In the genomic region with DNA sequence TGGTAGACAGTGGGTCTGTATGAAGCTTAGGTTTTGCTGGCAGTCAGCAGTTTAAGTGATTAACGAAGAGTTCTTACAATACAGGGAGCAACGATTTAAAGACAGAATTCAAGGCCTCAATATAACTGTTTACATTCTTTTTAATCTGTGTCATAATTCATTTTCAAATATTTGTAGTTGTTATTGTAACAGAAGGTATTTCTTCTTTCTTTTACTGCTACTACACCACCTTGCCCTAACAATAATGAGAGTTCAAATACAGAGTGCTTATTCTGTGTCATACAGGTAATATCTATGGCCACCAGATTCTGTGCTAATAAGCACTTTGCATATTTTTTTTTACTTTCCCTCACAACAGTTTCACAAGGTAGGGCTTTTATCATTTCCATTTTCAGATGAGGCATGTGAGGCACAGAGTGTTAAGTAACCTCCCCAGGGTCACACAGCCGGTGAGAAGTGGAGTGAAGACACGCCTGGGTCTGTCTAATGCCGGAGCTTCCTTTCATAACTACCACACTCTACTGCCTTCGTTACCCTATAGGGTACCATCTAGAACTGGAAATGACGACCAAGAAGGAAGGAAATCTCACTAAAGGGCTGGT, we compare ENCODE assay signal across 1 cellular context.
TF ChIP-seq lines count a peak whose summit lies in the region.

No MANE protein-coding gene starts in this region.

TF ChIP-seq in GM23338, 12 proteins besides CTCF, POLR2A, EP300 and RAD21 (continued from another document):
- TF ChIP-seq, protein P1, sequence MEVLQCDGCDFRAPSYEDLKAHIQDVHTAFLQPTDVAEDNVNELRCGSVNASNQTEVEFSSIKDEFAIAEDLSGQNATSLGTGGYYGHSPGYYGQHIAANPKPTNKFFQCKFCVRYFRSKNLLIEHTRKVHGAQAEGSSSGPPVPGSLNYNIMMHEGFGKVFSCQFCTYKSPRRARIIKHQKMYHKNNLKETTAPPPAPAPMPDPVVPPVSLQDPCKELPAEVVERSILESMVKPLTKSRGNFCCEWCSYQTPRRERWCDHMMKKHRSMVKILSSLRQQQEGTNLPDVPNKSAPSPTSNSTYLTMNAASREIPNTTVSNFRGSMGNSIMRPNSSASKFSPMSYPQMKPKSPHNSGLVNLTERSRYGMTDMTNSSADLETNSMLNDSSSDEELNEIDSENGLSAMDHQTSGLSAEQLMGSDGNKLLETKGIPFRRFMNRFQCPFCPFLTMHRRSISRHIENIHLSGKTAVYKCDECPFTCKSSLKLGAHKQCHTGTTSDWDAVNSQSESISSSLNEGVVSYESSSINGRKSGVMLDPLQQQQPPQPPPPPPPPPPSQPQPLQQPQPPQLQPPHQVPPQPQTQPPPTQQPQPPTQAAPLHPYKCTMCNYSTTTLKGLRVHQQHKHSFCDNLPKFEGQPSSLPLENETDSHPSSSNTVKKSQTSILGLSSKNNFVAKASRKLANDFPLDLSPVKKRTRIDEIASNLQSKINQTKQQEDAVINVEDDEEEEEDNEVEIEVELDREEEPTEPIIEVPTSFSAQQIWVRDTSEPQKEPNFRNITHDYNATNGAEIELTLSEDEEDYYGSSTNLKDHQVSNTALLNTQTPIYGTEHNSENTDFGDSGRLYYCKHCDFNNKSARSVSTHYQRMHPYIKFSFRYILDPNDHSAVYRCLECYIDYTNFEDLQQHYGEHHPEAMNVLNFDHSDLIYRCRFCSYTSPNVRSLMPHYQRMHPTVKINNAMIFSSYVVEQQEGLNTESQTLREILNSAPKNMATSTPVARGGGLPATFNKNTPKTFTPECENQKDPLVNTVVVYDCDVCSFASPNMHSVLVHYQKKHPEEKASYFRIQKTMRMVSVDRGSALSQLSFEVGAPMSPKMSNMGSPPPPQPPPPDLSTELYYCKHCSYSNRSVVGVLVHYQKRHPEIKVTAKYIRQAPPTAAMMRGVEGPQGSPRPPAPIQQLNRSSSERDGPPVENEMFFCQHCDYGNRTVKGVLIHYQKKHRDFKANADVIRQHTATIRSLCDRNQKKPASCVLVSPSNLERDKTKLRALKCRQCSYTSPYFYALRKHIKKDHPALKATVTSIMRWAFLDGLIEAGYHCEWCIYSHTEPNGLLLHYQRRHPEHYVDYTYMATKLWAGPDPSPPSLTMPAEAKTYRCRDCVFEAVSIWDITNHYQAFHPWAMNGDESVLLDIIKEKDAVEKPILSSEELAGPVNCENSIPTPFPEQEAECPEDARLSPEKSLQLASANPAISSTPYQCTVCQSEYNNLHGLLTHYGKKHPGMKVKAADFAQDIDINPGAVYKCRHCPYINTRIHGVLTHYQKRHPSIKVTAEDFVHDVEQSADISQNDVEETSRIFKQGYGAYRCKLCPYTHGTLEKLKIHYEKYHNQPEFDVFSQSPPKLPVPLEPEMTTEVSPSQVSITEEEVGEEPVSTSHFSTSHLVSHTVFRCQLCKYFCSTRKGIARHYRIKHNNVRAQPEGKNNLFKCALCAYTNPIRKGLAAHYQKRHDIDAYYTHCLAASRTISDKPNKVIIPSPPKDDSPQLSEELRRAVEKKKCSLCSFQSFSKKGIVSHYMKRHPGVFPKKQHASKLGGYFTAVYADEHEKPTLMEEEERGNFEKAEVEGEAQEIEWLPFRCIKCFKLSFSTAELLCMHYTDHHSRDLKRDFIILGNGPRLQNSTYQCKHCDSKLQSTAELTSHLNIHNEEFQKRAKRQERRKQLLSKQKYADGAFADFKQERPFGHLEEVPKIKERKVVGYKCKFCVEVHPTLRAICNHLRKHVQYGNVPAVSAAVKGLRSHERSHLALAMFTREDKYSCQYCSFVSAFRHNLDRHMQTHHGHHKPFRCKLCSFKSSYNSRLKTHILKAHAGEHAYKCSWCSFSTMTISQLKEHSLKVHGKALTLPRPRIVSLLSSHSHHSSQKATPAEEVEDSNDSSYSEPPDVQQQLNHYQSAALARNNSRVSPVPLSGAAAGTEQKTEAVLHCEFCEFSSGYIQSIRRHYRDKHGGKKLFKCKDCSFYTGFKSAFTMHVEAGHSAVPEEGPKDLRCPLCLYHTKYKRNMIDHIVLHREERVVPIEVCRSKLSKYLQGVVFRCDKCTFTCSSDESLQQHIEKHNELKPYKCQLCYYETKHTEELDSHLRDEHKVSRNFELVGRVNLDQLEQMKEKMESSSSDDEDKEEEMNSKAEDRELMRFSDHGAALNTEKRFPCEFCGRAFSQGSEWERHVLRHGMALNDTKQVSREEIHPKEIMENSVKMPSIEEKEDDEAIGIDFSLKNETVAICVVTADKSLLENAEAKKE (CRISPR knock-in tag; IDR thresholded peaks at IDR 0.05): no peak
- TF ChIP-seq POLR2AphosphoS5 (IDR thresholded peaks at IDR 0.05; ENCODE audit: low read depth) (no peak), JUNB (IDR thresholded peaks at IDR 0.05; ENCODE audit: unreplicated experiment) (no peak)
- TF ChIP-seq, protein P2, sequence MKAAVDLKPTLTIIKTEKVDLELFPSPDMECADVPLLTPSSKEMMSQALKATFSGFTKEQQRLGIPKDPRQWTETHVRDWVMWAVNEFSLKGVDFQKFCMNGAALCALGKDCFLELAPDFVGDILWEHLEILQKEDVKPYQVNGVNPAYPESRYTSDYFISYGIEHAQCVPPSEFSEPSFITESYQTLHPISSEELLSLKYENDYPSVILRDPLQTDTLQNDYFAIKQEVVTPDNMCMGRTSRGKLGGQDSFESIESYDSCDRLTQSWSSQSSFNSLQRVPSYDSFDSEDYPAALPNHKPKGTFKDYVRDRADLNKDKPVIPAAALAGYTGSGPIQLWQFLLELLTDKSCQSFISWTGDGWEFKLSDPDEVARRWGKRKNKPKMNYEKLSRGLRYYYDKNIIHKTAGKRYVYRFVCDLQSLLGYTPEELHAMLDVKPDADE (IDR thresholded peaks at IDR 0.05): no peak
